Comparison of ENCODE assay signal across 28 cellular contexts in the genomic region with DNA sequence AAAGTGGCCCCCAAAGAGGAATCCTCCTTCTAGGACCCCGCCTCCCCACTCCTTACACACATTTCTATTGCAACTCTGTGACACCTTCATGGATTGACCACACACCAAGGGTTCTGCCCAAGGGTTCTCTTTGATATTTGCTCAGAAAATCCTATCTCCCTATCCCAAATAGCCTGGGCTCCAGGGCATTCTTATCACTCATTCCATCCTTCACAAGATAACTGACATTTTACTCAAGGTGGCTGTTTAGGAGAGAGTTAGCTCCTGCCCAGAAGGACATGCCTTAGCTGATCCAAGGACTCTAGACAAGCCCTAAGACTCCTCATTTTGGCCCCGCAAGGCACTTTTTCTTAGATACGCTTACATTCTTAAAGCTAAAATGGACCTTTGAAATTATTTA. TPM values are rescaled to one million over a fixed set of nuclear protein-coding genes. Genes with fewer than 3 reads are reported as not detected.
A peak's percentile ranks its signal among the peaks of the same experiment; 100 is the strongest.
DNase-seq lines count a peak whose midpoint lies in the region; ATAC-seq, FAIRE-seq and TF ChIP-seq lines count a peak whose summit lies in the region.
"Had no signal": no experiment of that assay in that cellular context is flagged by ENCODE, and none has a peak within 500 bp of the region (broad histone marks: within the 10 kb centered on the region; RNA-seq: fewer than 3 reads in every experiment).

No MANE protein-coding gene starts in this region.

- ATAC-seq in K562 = no peak

- TF ChIP-seq EP300 in K562 (IDR thresholded peaks at IDR 0.05; ENCODE audit: low read length) = no peak

- TF ChIP-seq CTCF in K562 (IDR thresholded peaks at IDR 0.05 in 2 of 3, conservative IDR thresholded peaks at IDR 0.05 in 1 of 3; ENCODE audit: insufficient read depth in 2 of 3, low read depth in 1 of 3, low read length in 3 of 3) (no peak), nephron (IDR thresholded peaks at IDR 0.05; ENCODE audit: unreplicated experiment in 3 of 3) (no peak), type B pancreatic cell (conservative IDR thresholded peaks at IDR 0.05) (no peak)

- TF ChIP-seq POLR2A in K562 (conservative IDR thresholded peaks at IDR 0.05) = no peak

- CTCF ChIA-PET in K562 (lab: Yijun Ruan, JAX; ENCODE audit: low intra/inter-chr PET ratio) = no interaction called here
- CTCF ChIA-PET in activated CD4-positive, alpha-beta memory T cell treated with anti-CD3 and anti-CD28 coated beads, Interleukin-2, amount 10 ng/mL, durations not matched to agents 7 days and 5 days (lab: Charles Lee) = no interaction called here

- H3K4me2 ChIP-seq in K562 (ENCODE audit: insufficient read depth, low read length) = no peak overlapping the region
- H3K4me2 ChIP-seq: BLaER1 had no signal

- no peaks in the 10 kb centered on the region for H3K36me3 ChIP-seq in K562 (ENCODE audit: control insufficient read depth, insufficient read depth, low read length)
- H3K36me3 ChIP-seq: BE2C, BLaER1 had no signal

- H3K4me3 Mint-ChIP-seq in nephron (no peak overlapping the region), type B pancreatic cell (no peak overlapping the region)
- H3K4me3 Mint-ChIP-seq in activated CD4-positive, alpha-beta memory T cell treated with anti-CD3 and anti-CD28 coated beads, Interleukin-2, amount 10 ng/mL, durations not matched to agents 7 days and 5 days = no peak overlapping the region
- H3K4me3 Mint-ChIP-seq: CD14-positive monocyte; CD4-positive, alpha-beta memory T cell; CD4-positive, CD25-positive, alpha-beta regulatory T cell; CD8-positive, alpha-beta memory T cell had no signal

- no peak overlapping the region for H3K4me3 ChIP-seq in K562
- H3K4me3 ChIP-seq: BLaER1 had no signal

- BruUV-seq in K562 (replicated peaks; lab: Mats Ljungman, UMichigan) = no TSS peak

- no peak overlapping the region for H3K27ac ChIP-seq in K562 (ENCODE audit: extremely low read depth, low read depth, low read length)
- H3K27ac ChIP-seq: BLaER1 had no signal

- peaks cover 0 to 4% of the 10 kb centered on the region in 2 experiments; a peak in 3 of 5 replicates for H3K4me1 ChIP-seq in K562 (replicated peaks in 1 of 2; ENCODE audit: control insufficient read depth in 2 of 2, insufficient read depth in 2 of 2, low read length in 2 of 2)
- H3K4me1 ChIP-seq: BE2C, BLaER1 had no signal

- H3K36me3 Mint-ChIP-seq in nephron (ENCODE audit: low read depth) (no peaks in the 10 kb centered on the region), type B pancreatic cell (no peaks in the 10 kb centered on the region)
- no peaks in the 10 kb centered on the region for H3K36me3 Mint-ChIP-seq in activated CD4-positive, alpha-beta memory T cell treated with anti-CD3 and anti-CD28 coated beads, Interleukin-2, amount 10 ng/mL, durations not matched to agents 7 days and 5 days (ENCODE audit: low read depth)
- H3K36me3 Mint-ChIP-seq: CD14-positive monocyte; CD4-positive, alpha-beta memory T cell; CD4-positive, CD25-positive, alpha-beta regulatory T cell; CD8-positive, alpha-beta memory T cell had no signal

- peak overlapping the region in 2 of 3 experiments; percentile 52 to 61 for H3K27ac Mint-ChIP-seq in nephron
- peak overlapping the region; percentile 61 for H3K27ac Mint-ChIP-seq in type B pancreatic cell
- no peak overlapping the region for H3K27ac Mint-ChIP-seq in activated CD4-positive, alpha-beta memory T cell treated with anti-CD3 and anti-CD28 coated beads, Interleukin-2, amount 10 ng/mL, durations not matched to agents 7 days and 5 days
- H3K27ac Mint-ChIP-seq: CD4-positive, alpha-beta memory T cell; CD4-positive, CD25-positive, alpha-beta regulatory T cell; CD8-positive, alpha-beta memory T cell had no signal

- no peaks in the 10 kb centered on the region for H4K20me1 ChIP-seq in K562 (replicated peaks; ENCODE audit: control insufficient read depth, insufficient read depth, low read length)
- H4K20me1 ChIP-seq: BLaER1 had no signal

- 0 out of 2 replicates have a peak overlapping the region, but pooled peaks have one; percentile 45 for H2AFZ ChIP-seq in K562 (ENCODE audit: low read depth, low read length)

- 85% methylated on average over 2 of the region's 3 CpGs for WGBS in K562 (ENCODE audit: insufficient coverage, low coverage, missing lambda C conversion rate)

- H3K27me3 Mint-ChIP-seq in nephron (ENCODE audit: low read depth) (no peaks in the 10 kb centered on the region), type B pancreatic cell (no peaks in the 10 kb centered on the region)
- no peaks in the 10 kb centered on the region for H3K27me3 Mint-ChIP-seq in activated CD4-positive, alpha-beta memory T cell treated with anti-CD3 and anti-CD28 coated beads, Interleukin-2, amount 10 ng/mL, durations not matched to agents 7 days and 5 days
- H3K27me3 Mint-ChIP-seq: CD4-positive, alpha-beta memory T cell; CD4-positive, CD25-positive, alpha-beta regulatory T cell had no signal

- H3K9me3 Mint-ChIP-seq in nephron (peaks cover 6% of the 10 kb centered on the region), type B pancreatic cell (no peaks in the 10 kb centered on the region)
- H3K9me3 Mint-ChIP-seq in activated CD4-positive, alpha-beta memory T cell treated with anti-CD3 and anti-CD28 coated beads, Interleukin-2, amount 10 ng/mL, durations not matched to agents 7 days and 5 days = no peaks in the 10 kb centered on the region
- H3K9me3 Mint-ChIP-seq: CD4-positive, CD25-positive, alpha-beta regulatory T cell; CD8-positive, alpha-beta memory T cell had no signal

- FAIRE-seq in K562 (lab: Jason Lieb, UNC) = no peak
- FAIRE-seq: A204.1, G401.6, GM12891 had no signal

- peaks cover 40% of the 10 kb centered on the region for H3K4me1 Mint-ChIP-seq in nephron
- H3K4me1 Mint-ChIP-seq in type B pancreatic cell (ENCODE audit: unreplicated experiment) = peaks cover 4% of the 10 kb centered on the region
- H3K4me1 Mint-ChIP-seq in activated CD4-positive, alpha-beta memory T cell treated with anti-CD3 and anti-CD28 coated beads, Interleukin-2, amount 10 ng/mL, durations not matched to agents 7 days and 5 days = no peaks in the 10 kb centered on the region
- H3K4me1 Mint-ChIP-seq: CD4-positive, alpha-beta memory T cell; CD8-positive, alpha-beta memory T cell had no signal

- no peaks in the 10 kb centered on the region for H3K9me3 ChIP-seq in K562 (replicated peaks; ENCODE audit: control insufficient read depth, insufficient read depth, low read depth, low read length)
- H3K9me3 ChIP-seq: BE2C, BLaER1 had no signal

- POLR2A ChIA-PET in K562 (lab: Yijun Ruan, JAX) = interaction anchor here (0.6 kb wide), 1 partner anchor 254 kb away, joined by 3 read pairs; no protein-coding TSS in a partner anchor
- POLR2A ChIA-PET in activated CD4-positive, alpha-beta memory T cell treated with anti-CD3 and anti-CD28 coated beads, Interleukin-2, amount 10 ng/mL, durations not matched to agents 7 days and 5 days (lab: Charles Lee) = no interaction called here

- DNase-seq in ELF-1 (ENCODE audit: low read depth, low spot score) (peak; percentile 50), K562 (ENCODE audit: extremely low read depth in 1 of 4, low spot score in 3 of 4) (no peak), type B pancreatic cell (ENCODE audit: extremely low spot score, unreplicated experiment) (no peak), NCI-H1417 (lab: John Stamatoyannopoulos, UW) (no peak), DMS79 treated with DMSO at 0.1 percent for 48 hours (lab: John Stamatoyannopoulos, UW) (no peak)
- DNase-seq in activated CD4-positive, alpha-beta memory T cell treated with anti-CD3 and anti-CD28 coated beads, Interleukin-2, amount 10 ng/mL, durations not matched to agents 7 days and 5 days = no peak
- DNase-seq in stimulated activated CD4-positive, alpha-beta T cell treated with anti-CD3 and anti-CD28 coated beads, Interleukin-4, amount 100 ng/mL, for 24 hours = no peak
- DNase-seq: 8988T; ACHN; BE2C; C1 segment of cervical spinal cord; Calu3; CD4-positive, alpha-beta memory T cell; CD4-positive, CD25-positive, alpha-beta regulatory T cell; CD8-positive, alpha-beta memory T cell; COR-L47; DND-41; EL; GF-D8 had no signal

- no peaks in the 10 kb centered on the region for H3K9me1 ChIP-seq in K562 (ENCODE audit: control insufficient read depth, insufficient read depth, low read length)

- H3K79me2 ChIP-seq in K562 (ENCODE audit: control insufficient read depth, insufficient read depth, low read length) = no peaks in the 10 kb centered on the region

- no peak for TF ChIP-seq RAD21 in K562 (CRISPR knock-in tag; conservative IDR thresholded peaks at IDR 0.05 in 1 of 2, IDR thresholded peaks at IDR 0.05 in 1 of 2)

- intact Hi-C loops in K562 (cut with micrococcal nuclease) = no loop called here

- in situ Hi-C loops in K562 (cut with MboI) = no loop called here

- H3K9ac ChIP-seq in K562 (ENCODE audit: insufficient read depth in 1 of 2, low read depth in 2 of 2, low read length in 2 of 2) = no peak overlapping the region
- H3K9ac ChIP-seq: BLaER1 had no signal

- H3K27me3 ChIP-seq in K562 (ENCODE audit: control insufficient read depth in 2 of 2, insufficient read depth in 2 of 2, low read length in 2 of 2) = no peaks in the 10 kb centered on the region
- H3K27me3 ChIP-seq: BE2C had no signal

TF ChIP-seq in K562, 482 proteins besides CTCF, POLR2A, EP300 and RAD21 (continues in another document):
- TF ChIP-seq PHF8 (IDR thresholded peaks at IDR 0.05; ENCODE audit: borderline replicate concordance, low read length) = no peak
- TF ChIP-seq NR2F6 (CRISPR knock-in tag; IDR thresholded peaks at IDR 0.05) = no peak
- no peak for TF ChIP-seq YBX1 (IDR thresholded peaks at IDR 0.05)
- no peak for TF ChIP-seq ZNF146 (CRISPR knock-in tag; IDR thresholded peaks at IDR 0.05; ENCODE audit: unreplicated experiment)
- no peak for TF ChIP-seq NFRKB (IDR thresholded peaks at IDR 0.05; ENCODE audit: low read depth)

RNA-seq across cellular contexts. Expression of gene ATXN3L, which starts 47.4 kb away (rescaled TPM):
- total RNA-seq in K562 (2011; cell fraction: chromatin; rRNA removed; ENCODE audit: low replicate concordance) = 0.21 and 0.67 TPM in 2 replicates
- not detected in 2 replicates for total RNA-seq in K562 (2011; cell fraction: nucleolus; rRNA removed)
- not detected in 2 replicates for total RNA-seq in K562 (2011; cell fraction: nucleoplasm; rRNA removed)
- total RNA-seq in K562 (2014; rRNA removed) (not detected in 2 replicates), K562 (2014; rRNA removed; fragmentation: Illumina TruSeq; extraction: Trizol) (not detected in 2 replicates), K562 (2015; rRNA removed; fragmentation: Illumina TruSeq; extraction: Trizol) (not detected in 2 replicates), K562 (2021) (not detected in 2 replicates), type B pancreatic cell (ENCODE audit: low replicate concordance) (not detected in 2 replicates)
- polyA plus RNA-seq in K562 (2011; rRNA removed) (not detected in 2 replicates), K562 (2014; fragmentation: Illumina TruSeq; extraction: Trizol) (not detected in 2 replicates), K562 (2014; fragmentation: Nextera tagmentation; extraction: Ambion mirVana) (under 1 TPM; 0.04 to 0.31 TPM), K562 (2014; rRNA removed) (not detected in 2 replicates)
- polyA plus RNA-seq in K562 (2011; cell fraction: cytosol; rRNA removed) = not detected in 2 replicates
- not detected in 2 replicates for polyA plus RNA-seq in K562 (2011; cell fraction: nucleus; rRNA removed)
- polyA plus RNA-seq in K562 (2012) = 1.9 and 5.9 TPM in 2 replicates
- polyA minus RNA-seq in K562 (2011; rRNA and poly(A)+ RNA removed) = not detected in 2 replicates
- not detected in 2 replicates for polyA minus RNA-seq in K562 (2011; cell fraction: cytosol; rRNA and poly(A)+ RNA removed)
- polyA minus RNA-seq in K562 (2011; cell fraction: nucleus; rRNA and poly(A)+ RNA removed) = 0.27 and 0.33 TPM in 2 replicates
- total RNA-seq in activated CD4-positive, alpha-beta memory T cell treated with anti-CD3 and anti-CD28 coated beads, Interleukin-2, amount 10 ng/mL, durations not matched to agents 7 days and 5 days = not detected
- total RNA-seq: A673; Calu3; CD4-positive, alpha-beta memory T cell; CD4-positive, CD25-positive, alpha-beta regulatory T cell; CD8-positive, alpha-beta memory T cell; Daoy had no signal
- polyA plus RNA-seq: AG04450; CD14-positive monocyte; CD4-positive, alpha-beta memory T cell; CD4-positive, CD25-positive, alpha-beta regulatory T cell; CD8-positive, alpha-beta memory T cell had no signal
